ENCODE assay signal across 1 cellular context in genomic region chr15:63969652-63970421, GRCh38.
TF ChIP-seq lines count a peak whose summit lies in the region.

No MANE protein-coding gene starts in this region.

TF ChIP-seq in HepG2, 621 proteins besides CTCF, POLR2A, EP300 and RAD21 (continued from another document):
- TF ChIP-seq ZNF205 (CRISPR knock-in tag; IDR thresholded peaks at IDR 0.05) (no peak), POLR2AphosphoS5 (IDR thresholded peaks at IDR 0.05; ENCODE audit: low read depth, low read length) (no peak), RAD51 (IDR thresholded peaks at IDR 0.05; ENCODE audit: borderline replicate concordance) (no peak), FOSL1 (CRISPR knock-in tag; IDR thresholded peaks at IDR 0.05; ENCODE audit: borderline replicate concordance) (no peak), ZNF235 (CRISPR knock-in tag; IDR thresholded peaks at IDR 0.05; ENCODE audit: borderline replicate concordance) (no peak), CBX1 (IDR thresholded peaks at IDR 0.05; ENCODE audit: low read depth) (no peak), TEF (CRISPR knock-in tag; IDR thresholded peaks at IDR 0.05) (no peak), MED13 (CRISPR knock-in tag; IDR thresholded peaks at IDR 0.05) (no peak), SIN3B (IDR thresholded peaks at IDR 0.05; ENCODE audit: low read length) (no peak), ZNF274 (CRISPR knock-in tag; IDR thresholded peaks at IDR 0.05) (no peak), ZNF496 (CRISPR knock-in tag; IDR thresholded peaks at IDR 0.05; ENCODE audit: insufficient replicate concordance) (no peak), ZNF530 (CRISPR knock-in tag; IDR thresholded peaks at IDR 0.05; ENCODE audit: low read depth) (no peak), KDM5A (IDR thresholded peaks at IDR 0.05; ENCODE audit: borderline replicate concordance, low read length) (no peak)
